ENCODE assay signal across 1 cellular context in genomic region chr6:30690403-30691207, GRCh38.
TF ChIP-seq lines count a peak whose summit lies in the region.

NRM (minus strand) TSS chr6:30690984; CDS start chr6:30690974, 10 bp downstream.

TF ChIP-seq in HEK293, 187 proteins besides CTCF, POLR2A, EP300 and RAD21 (continued from another document):
- peak; percentile 87 for TF ChIP-seq PRDM10 (tag by site-specific recombination; IDR thresholded peaks at IDR 0.05)
- no peak for TF ChIP-seq ZNF311 (tag by site-specific recombination; IDR thresholded peaks at IDR 0.05; ENCODE audit: borderline replicate concordance)
- no peak for TF ChIP-seq SCRT2 (tag by site-specific recombination; IDR thresholded peaks at IDR 0.05)
- TF ChIP-seq ZSCAN23 (tag by site-specific recombination; IDR thresholded peaks at IDR 0.05), result no peak
- peak; percentile 16; the same call in 1 of the 2 replicates for TF ChIP-seq ZNF629 (tag by site-specific recombination; IDR thresholded peaks at IDR 0.05)
- TF ChIP-seq BCL11B (tag by site-specific recombination; IDR thresholded peaks at IDR 0.05; ENCODE audit: low read depth), result no peak
- TF ChIP-seq ZNF670 (tag by site-specific recombination; IDR thresholded peaks at IDR 0.05; ENCODE audit: low read depth), result no peak
- TF ChIP-seq HIC1 (tag by site-specific recombination; IDR thresholded peaks at IDR 0.05), result no peak
- TF ChIP-seq ZBTB6 (tag by site-specific recombination; IDR thresholded peaks at IDR 0.05), result no peak
- peak; percentile 23; the same call in 1 of the 2 replicates for TF ChIP-seq MZF1 (tag by site-specific recombination; IDR thresholded peaks at IDR 0.05; ENCODE audit: borderline replicate concordance)
- no peak for TF ChIP-seq ZNF585B (tag by site-specific recombination; IDR thresholded peaks at IDR 0.05)
- TF ChIP-seq ZNF658 (tag by site-specific recombination; IDR thresholded peaks at IDR 0.05), result no peak
- TF ChIP-seq RBAK (tag by site-specific recombination; IDR thresholded peaks at IDR 0.05), result no peak
- TF ChIP-seq ZNF214 (tag by site-specific recombination; IDR thresholded peaks at IDR 0.05; ENCODE audit: borderline replicate concordance), result no peak
- TF ChIP-seq ZNF121 (tag by site-specific recombination; IDR thresholded peaks at IDR 0.05), result no peak
- TF ChIP-seq ZNF621 (tag by site-specific recombination; IDR thresholded peaks at IDR 0.05), result no peak
- TF ChIP-seq ZNF600 (tag by site-specific recombination; IDR thresholded peaks at IDR 0.05), result peak; percentile 82
- no peak for TF ChIP-seq ZNF404 (tag by site-specific recombination; IDR thresholded peaks at IDR 0.05)
- peak; percentile 33; the same call in 1 of the 2 replicates for TF ChIP-seq ZNF561 (tag by site-specific recombination; IDR thresholded peaks at IDR 0.05; ENCODE audit: borderline replicate concordance)
- no peak for TF ChIP-seq ZFP69B (tag by site-specific recombination; IDR thresholded peaks at IDR 0.05)
- no peak for TF ChIP-seq ZNF521 (tag by site-specific recombination; IDR thresholded peaks at IDR 0.05)
- no peak for TF ChIP-seq ZBTB8A (tag by site-specific recombination; IDR thresholded peaks at IDR 0.05)
- peak; percentile 98 for TF ChIP-seq SP3 (tag by site-specific recombination; IDR thresholded peaks at IDR 0.05)
- no peak for TF ChIP-seq ZNF155 (tag by site-specific recombination; IDR thresholded peaks at IDR 0.05)
- no peak for TF ChIP-seq ZBTB10 (tag by site-specific recombination; IDR thresholded peaks at IDR 0.05)
- TF ChIP-seq ZFHX2 (tag by site-specific recombination; conservative IDR thresholded peaks at IDR 0.05), result 0 out of 2 replicates have a peak, but pooled peaks have one; percentile 10
- TF ChIP-seq KLF9 (tag by site-specific recombination; IDR thresholded peaks at IDR 0.05; ENCODE audit: low read depth), result peak; percentile 97
- peak; percentile 46; the same call in 1 of the 2 replicates for TF ChIP-seq KLF7 (tag by site-specific recombination; IDR thresholded peaks at IDR 0.05; ENCODE audit: borderline replicate concordance)
- TF ChIP-seq ZNF623 (tag by site-specific recombination; IDR thresholded peaks at IDR 0.05), result no peak
- TF ChIP-seq ZNF571 (tag by site-specific recombination; IDR thresholded peaks at IDR 0.05), result no peak
- no peak for TF ChIP-seq ZNF791 (tag by site-specific recombination; IDR thresholded peaks at IDR 0.05)
- no peak for TF ChIP-seq ZNF416 (tag by site-specific recombination; IDR thresholded peaks at IDR 0.05)
- TF ChIP-seq GLIS1 (tag by site-specific recombination; IDR thresholded peaks at IDR 0.05), result peak; percentile 50
- TF ChIP-seq ZNF776 (tag by site-specific recombination; IDR thresholded peaks at IDR 0.05; ENCODE audit: borderline replicate concordance), result no peak
- TF ChIP-seq ZBTB11 (tag by site-specific recombination; conservative IDR thresholded peaks at IDR 0.05; ENCODE audit: low read depth), result peak; percentile 93
- TF ChIP-seq ZEB2 (tag by site-specific recombination; IDR thresholded peaks at IDR 0.05), result no peak; the same call in 1 of the 2 replicates
- TF ChIP-seq HOXD13 (CRISPR knock-in tag; IDR thresholded peaks at IDR 0.05; ENCODE audit: borderline replicate concordance), result no peak
- no peak for TF ChIP-seq ZNF610 (tag by site-specific recombination; IDR thresholded peaks at IDR 0.05; ENCODE audit: borderline replicate concordance)
- 0 out of 2 replicates have a peak, but pooled peaks have one; percentile 8 for TF ChIP-seq KLF17 (tag by site-specific recombination; IDR thresholded peaks at IDR 0.05)
- TF ChIP-seq ZNF768 (tag by site-specific recombination; IDR thresholded peaks at IDR 0.05), result no peak
- TF ChIP-seq KLF1 (tag by site-specific recombination; IDR thresholded peaks at IDR 0.05), result peak; percentile 77
